In the genomic region with DNA sequence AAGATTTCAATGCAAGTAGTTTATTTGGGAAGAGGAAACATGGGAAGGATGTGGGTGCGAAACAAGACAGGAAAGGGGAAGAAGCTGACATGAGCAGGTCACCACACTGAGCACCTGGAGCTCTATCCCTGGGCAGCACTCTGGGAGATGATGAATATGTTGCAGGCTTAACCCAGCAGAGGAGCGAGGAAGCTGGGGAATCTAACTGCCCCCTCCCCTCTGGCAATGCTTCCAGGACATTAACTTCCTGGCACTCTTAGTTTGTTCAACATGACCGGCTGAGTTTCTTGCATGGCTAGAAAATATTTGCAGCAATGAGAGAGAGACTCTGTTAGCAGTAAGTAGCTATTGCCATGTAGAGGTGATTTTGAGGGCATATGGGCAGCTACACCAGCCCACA, we compare ENCODE assay signal across 1 cellular context.
TF ChIP-seq lines count a peak whose summit lies in the region.

No MANE protein-coding gene starts in this region.

TF ChIP-seq in GM23338, 12 proteins besides CTCF, POLR2A, EP300 and RAD21 (continued from another document):
- TF ChIP-seq ZNF462 (CRISPR knock-in tag; IDR thresholded peaks at IDR 0.05) (no peak), ETS1 (IDR thresholded peaks at IDR 0.05) (no peak), EZH2phosphoT487 (IDR thresholded peaks at IDR 0.05; ENCODE audit: unreplicated experiment) (no peak), ZNF114 (CRISPR knock-in tag; IDR thresholded peaks at IDR 0.05) (no peak), POLR2AphosphoS5 (IDR thresholded peaks at IDR 0.05; ENCODE audit: low read depth) (no peak)
- TF ChIP-seq, protein P1, sequence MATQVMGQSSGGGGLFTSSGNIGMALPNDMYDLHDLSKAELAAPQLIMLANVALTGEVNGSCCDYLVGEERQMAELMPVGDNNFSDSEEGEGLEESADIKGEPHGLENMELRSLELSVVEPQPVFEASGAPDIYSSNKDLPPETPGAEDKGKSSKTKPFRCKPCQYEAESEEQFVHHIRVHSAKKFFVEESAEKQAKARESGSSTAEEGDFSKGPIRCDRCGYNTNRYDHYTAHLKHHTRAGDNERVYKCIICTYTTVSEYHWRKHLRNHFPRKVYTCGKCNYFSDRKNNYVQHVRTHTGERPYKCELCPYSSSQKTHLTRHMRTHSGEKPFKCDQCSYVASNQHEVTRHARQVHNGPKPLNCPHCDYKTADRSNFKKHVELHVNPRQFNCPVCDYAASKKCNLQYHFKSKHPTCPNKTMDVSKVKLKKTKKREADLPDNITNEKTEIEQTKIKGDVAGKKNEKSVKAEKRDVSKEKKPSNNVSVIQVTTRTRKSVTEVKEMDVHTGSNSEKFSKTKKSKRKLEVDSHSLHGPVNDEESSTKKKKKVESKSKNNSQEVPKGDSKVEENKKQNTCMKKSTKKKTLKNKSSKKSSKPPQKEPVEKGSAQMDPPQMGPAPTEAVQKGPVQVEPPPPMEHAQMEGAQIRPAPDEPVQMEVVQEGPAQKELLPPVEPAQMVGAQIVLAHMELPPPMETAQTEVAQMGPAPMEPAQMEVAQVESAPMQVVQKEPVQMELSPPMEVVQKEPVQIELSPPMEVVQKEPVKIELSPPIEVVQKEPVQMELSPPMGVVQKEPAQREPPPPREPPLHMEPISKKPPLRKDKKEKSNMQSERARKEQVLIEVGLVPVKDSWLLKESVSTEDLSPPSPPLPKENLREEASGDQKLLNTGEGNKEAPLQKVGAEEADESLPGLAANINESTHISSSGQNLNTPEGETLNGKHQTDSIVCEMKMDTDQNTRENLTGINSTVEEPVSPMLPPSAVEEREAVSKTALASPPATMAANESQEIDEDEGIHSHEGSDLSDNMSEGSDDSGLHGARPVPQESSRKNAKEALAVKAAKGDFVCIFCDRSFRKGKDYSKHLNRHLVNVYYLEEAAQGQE (IDR thresholded peaks at IDR 0.05; ENCODE audit: unreplicated experiment) = no peak
TF ChIP-seq in GM23338: peak in this region for 0.
